Comparison of ENCODE assay signal across 1 cellular context in genomic region chr2:42957109-42958035, GRCh38.
A peak's percentile ranks its signal among the peaks of the same experiment; 100 is the strongest.
TF ChIP-seq lines count a peak whose summit lies in the region.

No MANE protein-coding gene starts in this region.

TF ChIP-seq in HepG2, 621 proteins besides CTCF, POLR2A, EP300 and RAD21 (continued from another document and continues in another):
- TF ChIP-seq ZNF337 (CRISPR knock-in tag; IDR thresholded peaks at IDR 0.05; ENCODE audit: borderline replicate concordance, low read depth) (no peak), ZNF441 (CRISPR knock-in tag; IDR thresholded peaks at IDR 0.05; ENCODE audit: borderline replicate concordance) (no peak), NFIC (IDR thresholded peaks at IDR 0.05; ENCODE audit: low read length) (no peak), ZNF672 (CRISPR knock-in tag; IDR thresholded peaks at IDR 0.05) (no peak), FOSL2 (CRISPR knock-in tag; IDR thresholded peaks at IDR 0.05) (no peak), KLF11 (CRISPR knock-in tag; IDR thresholded peaks at IDR 0.05) (no peak), CSRNP1 (CRISPR knock-in tag; IDR thresholded peaks at IDR 0.05) (no peak), ESRRA (CRISPR knock-in tag; IDR thresholded peaks at IDR 0.05; ENCODE audit: low read depth) (no peak), HBP1 (CRISPR knock-in tag; IDR thresholded peaks at IDR 0.05; ENCODE audit: low read depth) (no peak), SNRNP70 (IDR thresholded peaks at IDR 0.05; ENCODE audit: low read depth, low read length) (no peak), ZNF205 (CRISPR knock-in tag; IDR thresholded peaks at IDR 0.05) (no peak), U2AF2 (IDR thresholded peaks at IDR 0.05; ENCODE audit: low read depth, low read length) (no peak), MED8 (CRISPR knock-in tag; IDR thresholded peaks at IDR 0.05; ENCODE audit: insufficient replicate concordance) (no peak), GPBP1L1 (CRISPR knock-in tag; IDR thresholded peaks at IDR 0.05) (no peak), ZSCAN30 (CRISPR knock-in tag; IDR thresholded peaks at IDR 0.05) (no peak), IKZF5 (CRISPR knock-in tag; IDR thresholded peaks at IDR 0.05) (no peak), ZBTB34 (CRISPR knock-in tag; IDR thresholded peaks at IDR 0.05) (peak; percentile 81; the same call in 1 of the 2 replicates), HDAC1 (CRISPR knock-in tag; IDR thresholded peaks at IDR 0.05) (no peak), SSRP1 (CRISPR knock-in tag; IDR thresholded peaks at IDR 0.05) (no peak), ZSCAN21 (CRISPR knock-in tag; IDR thresholded peaks at IDR 0.05; ENCODE audit: borderline replicate concordance) (no peak), ZNF749 (CRISPR knock-in tag; IDR thresholded peaks at IDR 0.05; ENCODE audit: borderline replicate concordance) (no peak), THAP9 (CRISPR knock-in tag; IDR thresholded peaks at IDR 0.05; ENCODE audit: borderline replicate concordance) (0 out of 2 replicates have a peak, but pooled peaks have one; percentile 48), ZNF704 (CRISPR knock-in tag; IDR thresholded peaks at IDR 0.05; ENCODE audit: borderline replicate concordance) (no peak), ZNF160 (CRISPR knock-in tag; IDR thresholded peaks at IDR 0.05) (no peak), STAT6 (CRISPR knock-in tag; IDR thresholded peaks at IDR 0.05; ENCODE audit: borderline replicate concordance) (no peak), ZNF20 (CRISPR knock-in tag; IDR thresholded peaks at IDR 0.05) (no peak), YY1 (IDR thresholded peaks at IDR 0.05; ENCODE audit: insufficient read depth, insufficient replicate concordance, low read depth, low read length) (peak; percentile 14), SRSF9 (IDR thresholded peaks at IDR 0.05; ENCODE audit: borderline replicate concordance, insufficient read depth, low read depth, low read length, poor library complexity, severe bottlenecking) (no peak), CCDC6 (CRISPR knock-in tag; IDR thresholded peaks at IDR 0.05) (no peak), GPN1 (CRISPR knock-in tag; IDR thresholded peaks at IDR 0.05; ENCODE audit: borderline replicate concordance) (no peak), ZNF781 (CRISPR knock-in tag; IDR thresholded peaks at IDR 0.05; ENCODE audit: borderline replicate concordance, not compliant biosample characterization) (no peak), TARDBP (CRISPR knock-in tag; IDR thresholded peaks at IDR 0.05) (no peak), NFE2L2 (IDR thresholded peaks at IDR 0.05; ENCODE audit: low read length) (no peak), ZNF503 (CRISPR knock-in tag; IDR thresholded peaks at IDR 0.05) (no peak), KAT2B (IDR thresholded peaks at IDR 0.05; ENCODE audit: borderline replicate concordance, low read depth, low read length) (no peak), PRDM10 (CRISPR knock-in tag; IDR thresholded peaks at IDR 0.05; ENCODE audit: low read depth) (no peak), ERF (CRISPR knock-in tag; IDR thresholded peaks at IDR 0.05) (no peak), ZNF354B (CRISPR knock-in tag; IDR thresholded peaks at IDR 0.05) (no peak), ZNF17 (CRISPR knock-in tag; IDR thresholded peaks at IDR 0.05) (no peak)
